20 cellular contexts compared by ENCODE assay signal in genomic region chr2:233346374-233346773, GRCh38. TPM values are rescaled to one million over a fixed set of nuclear protein-coding genes. Genes with fewer than 3 reads are reported as not detected.
DNase-seq lines count a peak whose midpoint lies in the region; ATAC-seq, FAIRE-seq and TF ChIP-seq lines count a peak whose summit lies in the region.
"Had no signal": no experiment of that assay in that cellular context is flagged by ENCODE, and none has a peak within 500 bp of the region (broad histone marks: within the 10 kb centered on the region; RNA-seq: fewer than 3 reads in every experiment).

No MANE protein-coding gene starts in this region.

- H3K27ac Mint-ChIP-seq in GM23338, result no peak overlapping the region
- H3K27ac Mint-ChIP-seq: H9 had no signal

- H3K4me1 ChIP-seq in GM23338 (ENCODE audit: insufficient read depth) (no peaks in the 10 kb centered on the region), K562 (replicated peaks in 1 of 2; ENCODE audit: control insufficient read depth in 2 of 2, insufficient read depth in 2 of 2, low read length in 2 of 2) (peaks cover 6 to 16% of the 10 kb centered on the region in 2 experiments; a peak in 3 of 5 replicates), HepG2 (ENCODE audit: insufficient read depth, low read length) (peaks cover 85% of the 10 kb centered on the region)

- H3K4me3 ChIP-seq in GM23338 (no peak overlapping the region), K562 (no peak overlapping the region), HepG2 (replicated peaks in 1 of 3; ENCODE audit: insufficient read depth in 1 of 3, low read depth in 2 of 3, low read length in 3 of 3) (no peak overlapping the region)
- H3K4me3 ChIP-seq: SJCRH30 had no signal

- H3K9me3 Mint-ChIP-seq in GM23338, result no peaks in the 10 kb centered on the region; the same call in 2 of the 3 replicates

- BruUV-seq in K562 (replicated peaks; lab: Mats Ljungman, UMichigan) (no TSS peak), HepG2 (replicated peaks; lab: Mats Ljungman, UMichigan) (no TSS peak)

- no peaks in the 10 kb centered on the region for H3F3A ChIP-seq in GM23338 (replicated peaks; ENCODE audit: low read depth)

- CTCF ChIA-PET in K562 (lab: Yijun Ruan, JAX; ENCODE audit: low intra/inter-chr PET ratio), result no interaction called here
- CTCF ChIA-PET in HepG2 (lab: Yijun Ruan, JAX; ENCODE audit: low intra/inter-chr PET ratio, low total read pairs), result no interaction called here

- H3K9me3 ChIP-seq in K562 (replicated peaks; ENCODE audit: control insufficient read depth, insufficient read depth, low read depth, low read length), result no peaks in the 10 kb centered on the region
- no peaks in the 10 kb centered on the region for H3K9me3 ChIP-seq in HepG2 (ENCODE audit: low read length)

- in situ Hi-C loops in K562 (cut with MboI), result no loop called here
- in situ Hi-C loops in HepG2 (cut with HindIII; ENCODE audit: extremely low pct_ligation_motif_present, low pct_unique_long_range_greater_than_20kb), result no loop called here

- H3K4me2 ChIP-seq in GM23338 (no peak overlapping the region), K562 (ENCODE audit: insufficient read depth, low read length) (no peak overlapping the region), HepG2 (ENCODE audit: low read depth, low read length) (peak overlapping the region; percentile 56; the same call in 1 of the 2 replicates)

- ATAC-seq in GM23338 (no peak), K562 (no peak), HepG2 (no peak), HG03442 (IDR thresholded peaks at IDR 0.05; ENCODE audit: unreplicated experiment) (no peak)
- ATAC-seq: PC-3 had no signal

- TF ChIP-seq CTCF in GM23338 (conservative IDR thresholded peaks at IDR 0.05; ENCODE audit: low read depth in 2 of 2), result no peak
- TF ChIP-seq CTCF in K562 (IDR thresholded peaks at IDR 0.05 in 2 of 3, conservative IDR thresholded peaks at IDR 0.05 in 1 of 3; ENCODE audit: insufficient read depth in 2 of 3, low read depth in 1 of 3, low read length in 3 of 3), result no peak
- no peak for TF ChIP-seq CTCF in HepG2 (CRISPR knock-in tag; IDR thresholded peaks at IDR 0.05)

- H2AFZ ChIP-seq in GM23338, result peak overlapping the region; percentile 95
- 0 out of 2 replicates have a peak overlapping the region, but pooled peaks have one; percentile 27 for H2AFZ ChIP-seq in K562 (ENCODE audit: low read depth, low read length)
- no peak overlapping the region for H2AFZ ChIP-seq in HepG2 (ENCODE audit: low read length)

- H4K20me1 ChIP-seq in GM23338 (replicated peaks; ENCODE audit: insufficient read depth) (no peaks in the 10 kb centered on the region), K562 (replicated peaks; ENCODE audit: control insufficient read depth, insufficient read depth, low read length) (no peaks in the 10 kb centered on the region), HepG2 (ENCODE audit: insufficient read depth, low read length) (no peaks in the 10 kb centered on the region)

- H3K36me3 Mint-ChIP-seq in GM23338 (ENCODE audit: low read depth), result no peaks in the 10 kb centered on the region

- POLR2A ChIA-PET in K562 (lab: Yijun Ruan, JAX), result no interaction called here
- POLR2A ChIA-PET in HepG2 (lab: Yijun Ruan, JAX), result no interaction called here

- H3K9me1 ChIP-seq in K562 (ENCODE audit: control insufficient read depth, insufficient read depth, low read length), result no peaks in the 10 kb centered on the region

- no peak for DNase-seq in GM23338 (ENCODE audit: low spot score)
- no peak for DNase-seq in K562 (ENCODE audit: extremely low read depth in 1 of 4, low spot score in 3 of 4)
- no peak for DNase-seq in HepG2 (ENCODE audit: low spot score)
- peak; percentile 40 for DNase-seq in superior temporal gyrus (ENCODE audit: extremely low spot score)
- DNase-seq in hypothalamus (lab: John Stamatoyannopoulos, UW), result no peak
- no peak for DNase-seq in amygdala (lab: John Stamatoyannopoulos, UW)
- DNase-seq in NCI-H128 (lab: John Stamatoyannopoulos, UW; ENCODE audit: unreplicated experiment), result no peak
- DNase-seq: DND-41, H9, NCI-H1092 treated with DMSO at 0.1 percent for 48 hours, NCI-H1694, NCI-H2081 treated with DMSO at 0.1 percent for 48 hours, NCI-H774, PC-3, SJCRH30 had no signal

- TF ChIP-seq EP300 in K562 (IDR thresholded peaks at IDR 0.05; ENCODE audit: low read length) (no peak), HepG2 (IDR thresholded peaks at IDR 0.05; ENCODE audit: low read depth in 2 of 2, low read length in 2 of 2) (no peak), HepG2 (CRISPR knock-in tag; IDR thresholded peaks at IDR 0.05; ENCODE audit: borderline replicate concordance) (no peak)

- H3K27me3 Mint-ChIP-seq in GM23338 (ENCODE audit: insufficient read depth, low read depth, poor library complexity), result peaks cover 15% of the 10 kb centered on the region

- TF ChIP-seq RAD21 in K562 (CRISPR knock-in tag; conservative IDR thresholded peaks at IDR 0.05 in 1 of 2, IDR thresholded peaks at IDR 0.05 in 1 of 2) (no peak), HepG2 (CRISPR knock-in tag; IDR thresholded peaks at IDR 0.05) (no peak)

- no peak for FAIRE-seq in K562 (lab: Jason Lieb, UNC)
- no peak for FAIRE-seq in HepG2 (lab: Jason Lieb, UNC)

- H3K27me3 ChIP-seq in GM23338 (ENCODE audit: insufficient read depth) (no peaks in the 10 kb centered on the region), K562 (ENCODE audit: control insufficient read depth in 2 of 2, insufficient read depth in 2 of 2, low read length in 2 of 2) (no peaks in the 10 kb centered on the region), HepG2 (ENCODE audit: control insufficient read depth in 1 of 2, insufficient read depth in 2 of 2, low read length in 2 of 2) (no peaks in the 10 kb centered on the region)
- H3K27me3 ChIP-seq: SJCRH30 had no signal

- no peak overlapping the region for H3K9ac ChIP-seq in K562 (ENCODE audit: insufficient read depth in 1 of 2, low read depth in 2 of 2, low read length in 2 of 2)
- no peak overlapping the region for H3K9ac ChIP-seq in HepG2 (ENCODE audit: insufficient read depth, low read depth, low read length)

- no peaks in the 10 kb centered on the region for H3K9me2 ChIP-seq in GM23338 (ENCODE audit: insufficient read depth)

- H3K4me3 Mint-ChIP-seq in GM23338, result no peak overlapping the region
- H3K4me3 Mint-ChIP-seq: CD14-positive monocyte, H9 had no signal

- TF ChIP-seq POLR2A in K562 (conservative IDR thresholded peaks at IDR 0.05), result no peak
- TF ChIP-seq POLR2A in HepG2 (IDR thresholded peaks at IDR 0.05; ENCODE audit: insufficient read depth in 1 of 2, low read depth in 2 of 2, low read length in 2 of 2), result no peak

- H3K27ac ChIP-seq in GM23338 (ENCODE audit: low read depth) (no peak overlapping the region), K562 (ENCODE audit: extremely low read depth, low read depth, low read length) (no peak overlapping the region), HepG2 (ENCODE audit: extremely low read length, insufficient read depth, low read length) (no peak overlapping the region)
- H3K27ac ChIP-seq: SJCRH30 had no signal

- peaks cover 3% of the 10 kb centered on the region; the same call in 2 of the 3 replicates for H3K4me1 Mint-ChIP-seq in GM23338

- intact Hi-C loops in K562 (cut with micrococcal nuclease) (no loop called here), HepG2 (cut with micrococcal nuclease; ENCODE audit: unreplicated experiment) (no loop called here)

- H3K79me2 ChIP-seq in GM23338 (replicated peaks; ENCODE audit: insufficient read depth), result no peaks in the 10 kb centered on the region
- no peaks in the 10 kb centered on the region for H3K79me2 ChIP-seq in K562 (ENCODE audit: control insufficient read depth, insufficient read depth, low read length)
- no peaks in the 10 kb centered on the region for H3K79me2 ChIP-seq in HepG2 (ENCODE audit: insufficient read depth, low read length)

- WGBS in K562 (ENCODE audit: insufficient coverage, low coverage, missing lambda C conversion rate), result 77% methylated on average over 11 of the region's 12 CpGs
- WGBS in HepG2 (ENCODE audit: low lambda C conversion rate), result 93% methylated on average over 12 of the region's 12 CpGs

- no peaks in the 10 kb centered on the region for H3K36me3 ChIP-seq in GM23338 (ENCODE audit: insufficient read depth)
- H3K36me3 ChIP-seq in K562 (ENCODE audit: control insufficient read depth, insufficient read depth, low read length), result no peaks in the 10 kb centered on the region
- no peaks in the 10 kb centered on the region for H3K36me3 ChIP-seq in HepG2 (replicated peaks in 1 of 2; ENCODE audit: control insufficient read depth in 1 of 2, insufficient read depth in 2 of 2, low read length in 2 of 2)
- H3K36me3 ChIP-seq: SJCRH30 had no signal

RNA-seq across cellular contexts. Expression of gene DGKD, which starts 7.9 kb away (rescaled TPM):
- 20.5 and 23.4 TPM in 2 replicates for total RNA-seq in GM23338 (2014; rRNA removed; shearing (Covaris generic))
- 10.6 and 11.1 TPM in 2 replicates for polyA plus RNA-seq in GM23338 (2016; fragmentation: Nextera tagmentation; extraction: Ambion mirVana)
- total RNA-seq in K562 (2011; cell fraction: chromatin; rRNA removed; ENCODE audit: low replicate concordance), result 163 and 241 TPM in 2 replicates
- 70.9 and 79.1 TPM in 2 replicates for total RNA-seq in K562 (2011; cell fraction: nucleolus; rRNA removed)
- 80.4 and 94.8 TPM in 2 replicates for total RNA-seq in K562 (2011; cell fraction: nucleoplasm; rRNA removed)
- total RNA-seq in K562 (2014; rRNA removed), result 7.9 and 11.1 TPM in 2 replicates
- 10.6 and 13.4 TPM in 2 replicates for total RNA-seq in K562 (2014; rRNA removed; fragmentation: Illumina TruSeq; extraction: Trizol)
- total RNA-seq in K562 (2015; rRNA removed; fragmentation: Illumina TruSeq; extraction: Trizol), result 9.4 and 9.5 TPM in 2 replicates
- 22.8 and 29.5 TPM in 2 replicates for total RNA-seq in K562 (2021)
- 18.5 and 21.9 TPM in 2 replicates for polyA plus RNA-seq in K562 (2011; rRNA removed)
- 8.9 and 9.0 TPM in 2 replicates for polyA plus RNA-seq in K562 (2011; cell fraction: cytosol; rRNA removed)
- polyA plus RNA-seq in K562 (2011; cell fraction: nucleus; rRNA removed), result 107 and 120 TPM in 2 replicates
- polyA plus RNA-seq in K562 (2012), result 16.7 and 18.9 TPM in 2 replicates
- polyA plus RNA-seq in K562 (2014; fragmentation: Illumina TruSeq; extraction: Trizol), result 13.8 and 15.4 TPM in 2 replicates
- polyA plus RNA-seq in K562 (2014; fragmentation: Nextera tagmentation; extraction: Ambion mirVana), result under 1 TPM; 0.52 to 0.66 TPM
- polyA plus RNA-seq in K562 (2014; rRNA removed), result 18.2 and 18.6 TPM in 2 replicates
- 26.1 and 43.5 TPM in 2 replicates for polyA minus RNA-seq in K562 (2011; rRNA and poly(A)+ RNA removed)
- polyA minus RNA-seq in K562 (2011; cell fraction: cytosol; rRNA and poly(A)+ RNA removed), result 10.3 and 13.8 TPM in 2 replicates
- polyA minus RNA-seq in K562 (2011; cell fraction: nucleus; rRNA and poly(A)+ RNA removed), result 19.5 and 27.5 TPM in 2 replicates
- 20.6 and 24.5 TPM in 2 replicates for total RNA-seq in HepG2 (2016; rRNA removed; fragmentation: Illumina TruSeq; extraction: Trizol)
- total RNA-seq in HepG2 (2016; cell fraction: cytosol; rRNA removed; fragmentation: Illumina TruSeq; extraction: Trizol; ENCODE audit: low read depth), result 14.8 and 17.4 TPM in 2 replicates
- total RNA-seq in HepG2 (2016; cell fraction: insoluble cytoplasmic fraction; rRNA removed; fragmentation: Illumina TruSeq; extraction: Trizol), result 16.3 and 24.8 TPM in 2 replicates
- total RNA-seq in HepG2 (2016; cell fraction: membrane; rRNA removed; fragmentation: Illumina TruSeq; extraction: Trizol), result 17.6 and 18.2 TPM in 2 replicates
- total RNA-seq in HepG2 (2016; cell fraction: nucleus; rRNA removed; fragmentation: Illumina TruSeq; extraction: Trizol), result 42.7 and 44.6 TPM in 2 replicates
- 33.2 and 40.3 TPM in 2 replicates for polyA plus RNA-seq in HepG2 (2011; rRNA removed)
- 13.1 and 13.6 TPM in 2 replicates for polyA plus RNA-seq in HepG2 (2011; cell fraction: cytosol; rRNA removed)
- 303 and 327 TPM in 2 replicates for polyA plus RNA-seq in HepG2 (2011; cell fraction: nucleus; rRNA removed)
- 46.9 and 49.5 TPM in 2 replicates for polyA plus RNA-seq in HepG2 (2012)
- 5.9 and 7.2 TPM in 2 replicates for polyA plus RNA-seq in HepG2 (2016; cell fraction: cytosol; fragmentation: Illumina TruSeq; extraction: Trizol; ENCODE audit: low read depth)
- polyA plus RNA-seq in HepG2 (2016; cell fraction: insoluble cytoplasmic fraction; fragmentation: Illumina TruSeq; extraction: Trizol; ENCODE audit: low read depth), result 8.2 and 10.8 TPM in 2 replicates
- polyA plus RNA-seq in HepG2 (2016; cell fraction: membrane; fragmentation: Illumina TruSeq; extraction: Trizol; ENCODE audit: low read depth), result 5.2 and 5.9 TPM in 2 replicates
- 119 and 132 TPM in 2 replicates for polyA plus RNA-seq in HepG2 (2016; cell fraction: nucleus; fragmentation: Illumina TruSeq; extraction: Trizol; ENCODE audit: insufficient read depth, low read depth)
- 44.8 and 91.4 TPM in 2 replicates for polyA minus RNA-seq in HepG2 (2011; rRNA and poly(A)+ RNA removed; ENCODE audit: low replicate concordance)
- polyA minus RNA-seq in HepG2 (2011; cell fraction: cytosol; rRNA and poly(A)+ RNA removed), result 13.3 and 16.4 TPM in 2 replicates
- 54.7 and 79.4 TPM in 2 replicates for polyA minus RNA-seq in HepG2 (2011; cell fraction: nucleus; rRNA and poly(A)+ RNA removed)

RNA-seq across cellular contexts. Expression of gene SAG, which starts 38.8 kb away (rescaled TPM):
- total RNA-seq in GM23338 (2014; rRNA removed; shearing (Covaris generic)), result not detected in 2 replicates
- not detected in 2 replicates for polyA plus RNA-seq in GM23338 (2016; fragmentation: Nextera tagmentation; extraction: Ambion mirVana)
- total RNA-seq in K562 (2011; cell fraction: chromatin; rRNA removed; ENCODE audit: low replicate concordance), result not detected in 2 replicates
- total RNA-seq in K562 (2011; cell fraction: nucleolus; rRNA removed), result not detected in 2 replicates
- total RNA-seq in K562 (2011; cell fraction: nucleoplasm; rRNA removed), result not detected in 2 replicates
- not detected in 2 replicates for total RNA-seq in K562 (2014; rRNA removed)
- not detected in 2 replicates for total RNA-seq in K562 (2014; rRNA removed; fragmentation: Illumina TruSeq; extraction: Trizol)
- total RNA-seq in K562 (2015; rRNA removed; fragmentation: Illumina TruSeq; extraction: Trizol), result 0.04 TPM in 1 of 2 replicates, not detected in the other
- total RNA-seq in K562 (2021), result 0.64 TPM in 1 of 2 replicates, not detected in the other
- polyA plus RNA-seq in K562 (2011; rRNA removed), result not detected in 2 replicates
- polyA plus RNA-seq in K562 (2011; cell fraction: cytosol; rRNA removed), result not detected in 2 replicates
- not detected in 2 replicates for polyA plus RNA-seq in K562 (2011; cell fraction: nucleus; rRNA removed)
- polyA plus RNA-seq in K562 (2012), result 0.03 TPM in 1 of 2 replicates, not detected in the other
- not detected in 2 replicates for polyA plus RNA-seq in K562 (2014; fragmentation: Illumina TruSeq; extraction: Trizol)
- polyA plus RNA-seq in K562 (2014; fragmentation: Nextera tagmentation; extraction: Ambion mirVana), result under 1 TPM; 0.06 to 0.56 TPM
- not detected in 2 replicates for polyA plus RNA-seq in K562 (2014; rRNA removed)
- polyA minus RNA-seq in K562 (2011; rRNA and poly(A)+ RNA removed), result not detected in 2 replicates
- not detected in 2 replicates for polyA minus RNA-seq in K562 (2011; cell fraction: cytosol; rRNA and poly(A)+ RNA removed)
- 0.11 TPM in 1 of 2 replicates, not detected in the other for polyA minus RNA-seq in K562 (2011; cell fraction: nucleus; rRNA and poly(A)+ RNA removed)
- not detected in 2 replicates for total RNA-seq in HepG2 (2016; rRNA removed; fragmentation: Illumina TruSeq; extraction: Trizol)
- not detected in 2 replicates for total RNA-seq in HepG2 (2016; cell fraction: cytosol; rRNA removed; fragmentation: Illumina TruSeq; extraction: Trizol; ENCODE audit: low read depth)
- not detected in 2 replicates for total RNA-seq in HepG2 (2016; cell fraction: insoluble cytoplasmic fraction; rRNA removed; fragmentation: Illumina TruSeq; extraction: Trizol)
- total RNA-seq in HepG2 (2016; cell fraction: membrane; rRNA removed; fragmentation: Illumina TruSeq; extraction: Trizol), result not detected in 2 replicates
- total RNA-seq in HepG2 (2016; cell fraction: nucleus; rRNA removed; fragmentation: Illumina TruSeq; extraction: Trizol), result not detected in 2 replicates
- not detected in 2 replicates for polyA plus RNA-seq in HepG2 (2011; rRNA removed)
- not detected in 2 replicates for polyA plus RNA-seq in HepG2 (2011; cell fraction: cytosol; rRNA removed)
- 0.31 TPM in 1 of 2 replicates, not detected in the other for polyA plus RNA-seq in HepG2 (2011; cell fraction: nucleus; rRNA removed)
- polyA plus RNA-seq in HepG2 (2012), result not detected in 2 replicates
- polyA plus RNA-seq in HepG2 (2016; cell fraction: cytosol; fragmentation: Illumina TruSeq; extraction: Trizol; ENCODE audit: low read depth), result not detected in 2 replicates
- polyA plus RNA-seq in HepG2 (2016; cell fraction: insoluble cytoplasmic fraction; fragmentation: Illumina TruSeq; extraction: Trizol; ENCODE audit: low read depth), result not detected in 2 replicates
- polyA plus RNA-seq in HepG2 (2016; cell fraction: membrane; fragmentation: Illumina TruSeq; extraction: Trizol; ENCODE audit: low read depth), result not detected in 2 replicates
- not detected in 2 replicates for polyA plus RNA-seq in HepG2 (2016; cell fraction: nucleus; fragmentation: Illumina TruSeq; extraction: Trizol; ENCODE audit: insufficient read depth, low read depth)
- polyA minus RNA-seq in HepG2 (2011; rRNA and poly(A)+ RNA removed; ENCODE audit: low replicate concordance), result not detected in 2 replicates
- not detected in 2 replicates for polyA minus RNA-seq in HepG2 (2011; cell fraction: cytosol; rRNA and poly(A)+ RNA removed)
- not detected in 2 replicates for polyA minus RNA-seq in HepG2 (2011; cell fraction: nucleus; rRNA and poly(A)+ RNA removed)
- total RNA-seq: G401, H9, LHCN-M2, NCI-H460, PC-3, SJCRH30 had no signal
